Comparison of ENCODE assay signal across 1 cellular context in genomic region chr12:54601841-54602240, GRCh38.
TF ChIP-seq lines count a peak whose summit lies in the region.

No MANE protein-coding gene starts in this region.

TF ChIP-seq in K562, 482 proteins besides CTCF, POLR2A, EP300 and RAD21:
- no peak for TF ChIP-seq ZKSCAN8 (CRISPR knock-in tag; IDR thresholded peaks at IDR 0.05)
- TF ChIP-seq HDAC2 (IDR thresholded peaks at IDR 0.05) = no peak
- no peak for TF ChIP-seq HSF4 (CRISPR knock-in tag; IDR thresholded peaks at IDR 0.05; ENCODE audit: borderline replicate concordance)
- no peak for TF ChIP-seq L3MBTL2 (IDR thresholded peaks at IDR 0.05)
- no peak for TF ChIP-seq EWSR1 (IDR thresholded peaks at IDR 0.05; ENCODE audit: borderline replicate concordance, low read depth, partially characterized antibody)
- no peak for TF ChIP-seq MBD2 (IDR thresholded peaks at IDR 0.05; ENCODE audit: borderline replicate concordance, low read depth)
- no peak for TF ChIP-seq ZNF655 (CRISPR knock-in tag; IDR thresholded peaks at IDR 0.05)
- no peak for TF ChIP-seq STAT6 (CRISPR knock-in tag; IDR thresholded peaks at IDR 0.05)
- TF ChIP-seq ZNF589 (CRISPR knock-in tag; IDR thresholded peaks at IDR 0.05; ENCODE audit: low read depth) = no peak
- no peak for TF ChIP-seq GMEB1 (CRISPR knock-in tag; IDR thresholded peaks at IDR 0.05)
- TF ChIP-seq GTF3C2 (IDR thresholded peaks at IDR 0.05; ENCODE audit: borderline replicate concordance, extremely low read depth, insufficient read length) = no peak
- no peak for TF ChIP-seq SFPQ (IDR thresholded peaks at IDR 0.05; ENCODE audit: low read depth, low read length)
- no peak for TF ChIP-seq ZNF668 (CRISPR knock-in tag; IDR thresholded peaks at IDR 0.05)
- TF ChIP-seq HMG20B (CRISPR knock-in tag; IDR thresholded peaks at IDR 0.05) = no peak
- TF ChIP-seq CREB3 (tag; conservative IDR thresholded peaks at IDR 0.05; ENCODE audit: low read depth) = no peak
- no peak for TF ChIP-seq MTA1 (IDR thresholded peaks at IDR 0.05; ENCODE audit: borderline replicate concordance)
- TF ChIP-seq ZNF212 (CRISPR knock-in tag; IDR thresholded peaks at IDR 0.05) = no peak
- TF ChIP-seq DMBX1 (CRISPR knock-in tag; IDR thresholded peaks at IDR 0.05; ENCODE audit: borderline replicate concordance) = no peak
- TF ChIP-seq HMGN3 (IDR thresholded peaks at IDR 0.05; ENCODE audit: borderline replicate concordance, extremely low read depth, insufficient read length, low read depth, low read length) = no peak
TF ChIP-seq in K562: peak in this region for 0.
